Comparison of ENCODE assay signal across 9 cellular contexts in the genomic region with DNA sequence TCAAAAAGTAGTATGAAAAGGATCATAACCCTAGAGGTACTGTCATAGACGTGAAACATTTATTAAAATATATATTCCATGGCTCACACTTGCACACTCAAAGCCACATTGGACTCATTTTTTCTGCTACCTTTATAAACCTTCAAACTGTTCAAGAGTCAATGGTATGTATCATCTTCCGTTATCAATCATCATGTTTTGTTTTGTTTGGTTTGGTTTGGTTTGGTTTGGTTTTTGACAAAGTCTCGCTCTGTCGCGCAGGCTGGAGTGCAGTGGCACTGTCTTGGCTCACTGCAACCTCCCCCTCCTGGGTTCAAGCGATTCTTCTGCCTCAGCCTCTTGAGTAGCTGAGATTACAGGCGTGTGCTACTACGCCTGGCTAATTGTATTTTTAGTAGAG. TPM values are rescaled to one million over a fixed set of nuclear protein-coding genes. Genes with fewer than 3 reads are reported as not detected.
DNase-seq lines count a peak whose midpoint lies in the region; ATAC-seq, FAIRE-seq and TF ChIP-seq lines count a peak whose summit lies in the region.
"Had no signal": no experiment of that assay in that cellular context is flagged by ENCODE, and none has a peak within 500 bp of the region (broad histone marks: within the 10 kb centered on the region; RNA-seq: fewer than 3 reads in every experiment).

No MANE protein-coding gene starts in this region.

- SMC1A ChIA-PET in GM12878 (lab: Charles Lee; ENCODE audit: uncharacterized antibody, unreplicated experiment) = interaction anchor here (1.1 to 2.2 kb wide), 7 partner anchors 9 to 312 kb away, joined by 3 to 8 read pairs (median 6); no protein-coding TSS in a partner anchor

- peak overlapping the region; percentile 94 for H3K9ac ChIP-seq in GM12878 (ENCODE audit: control insufficient read depth, insufficient read depth, low read length)
- no peak overlapping the region for H3K9ac ChIP-seq in neural cell (ENCODE audit: low read length)

- H3K36me3 ChIP-seq in ACC112 (ENCODE audit: insufficient read depth, low read length) = no peaks in the 10 kb centered on the region
- peaks cover 0 to 3% of the 10 kb centered on the region in 2 experiments; a peak in 1 of 4 replicates for H3K36me3 ChIP-seq in GM12878 (ENCODE audit: control insufficient read depth in 2 of 2, insufficient read depth in 2 of 2, low read length in 1 of 2)
- H3K36me3 ChIP-seq in neural cell (ENCODE audit: insufficient read depth, low read length) = no peaks in the 10 kb centered on the region

- no peaks in the 10 kb centered on the region for H3K9me2 ChIP-seq in neural cell (ENCODE audit: insufficient read depth, low read length)

- H3K9me3 ChIP-seq in GM12878 (replicated peaks; ENCODE audit: control insufficient read depth, insufficient read depth, low read length) (no peaks in the 10 kb centered on the region), neural cell (ENCODE audit: low read length) (no peaks in the 10 kb centered on the region)

- H3K27me3 ChIP-seq in ACC112 (ENCODE audit: insufficient read depth, low read length) (0 out of 2 replicates have a peak, but pooled peaks cover 8% of the 10 kb centered on the region), GM12878 (replicated peaks in 1 of 2; ENCODE audit: control insufficient read depth in 2 of 2, insufficient read depth in 2 of 2, low read length in 1 of 2) (no peaks in the 10 kb centered on the region), neural cell (ENCODE audit: insufficient read depth, low read depth, low read length) (no peaks in the 10 kb centered on the region)

- TF ChIP-seq EP300 in GM12878 (IDR thresholded peaks at IDR 0.05; ENCODE audit: borderline replicate concordance in 1 of 2, control insufficient read depth in 1 of 2, low read depth in 2 of 2, low read length in 2 of 2) = no peak
- TF ChIP-seq EP300 in neural cell (conservative IDR thresholded peaks at IDR 0.05; ENCODE audit: poor library complexity, severe bottlenecking) = no peak

- peaks cover 27% of the 10 kb centered on the region for H3K4me1 ChIP-seq in ACC112 (ENCODE audit: control insufficient read depth, insufficient read depth, low read length, unreplicated experiment)
- peaks cover 24% of the 10 kb centered on the region for H3K4me1 ChIP-seq in GM12878 (ENCODE audit: control insufficient read depth, insufficient read depth, low read length)

- H3K4me3 ChIP-seq in ACC112 (ENCODE audit: low read depth, low read length) (peak overlapping the region; percentile 91), GM12878 (peak overlapping the region; percentile 100), neural cell (ENCODE audit: low read length) (peak overlapping the region; percentile 75)

- RAD21 ChIA-PET in GM12878 (lab: Charles Lee; ENCODE audit: unreplicated experiment) = interaction anchor here (1.1 to 6.0 kb wide), 9 partner anchors 7 to 203 kb away, joined by 3 to 50 read pairs (median 5); a partner anchor contains a TSS

- FAIRE-seq in GM12878 (lab: Jason Lieb, UNC) = peak; percentile 57

- TF ChIP-seq POLR2A in GM12878 (IDR thresholded peaks at IDR 0.05; ENCODE audit: low read depth, low read length) = no peak

- CTCF ChIA-PET in GM12878 (lab: Yijun Ruan, JAX) = interaction anchor here (0.7 to 3.4 kb wide), 6 partner anchors 10 to 291 kb away, joined by 3 to 17 read pairs (median 6); a partner anchor contains a TSS

- POLR2A ChIA-PET in GM12878 (lab: Charles Lee) = interaction anchor here (1.2 to 6.8 kb wide), 6 partner anchors 8 to 150 kb away, joined by 3 to 59 read pairs (median 6); a partner anchor contains a TSS

- H4K20me1 ChIP-seq in GM12878 (ENCODE audit: control insufficient read depth, insufficient read depth) (no peaks in the 10 kb centered on the region), neural cell (ENCODE audit: insufficient read depth) (no peaks in the 10 kb centered on the region)

- ATAC-seq in GM12878 (peak; percentile 42), HG02840 (IDR thresholded peaks at IDR 0.05; ENCODE audit: low FRiP score, unreplicated experiment) (no peak), GM21619 (IDR thresholded peaks at IDR 0.05; ENCODE audit: unreplicated experiment) (no peak)

- TF ChIP-seq RAD21 in GM12878 (IDR thresholded peaks at IDR 0.05; ENCODE audit: insufficient read depth, low read depth, low read length) (no peak), neural cell (conservative IDR thresholded peaks at IDR 0.05) (no peak)

- intact Hi-C loops in GM12878 (cut with micrococcal nuclease; ENCODE audit: unreplicated experiment) = loop anchor here (1.0 to 10.0 kb wide), 3 partner anchors 26 to 313 kb away; a partner anchor contains a TSS

- H3K4me2 ChIP-seq in GM12878 (ENCODE audit: control insufficient read depth, insufficient read depth) (peak overlapping the region; percentile 68), neural cell (ENCODE audit: low read length) (peak overlapping the region; percentile 53)

- peak; percentile 39 for DNase-seq in NAMALWA (ENCODE audit: low spot score)
- no peak for DNase-seq in GM12878 (ENCODE audit: low read depth, low spot score)
- DNase-seq in pons (ENCODE audit: low spot score) = no peak
- DNase-seq in amniotic stem cell (lab: John Stamatoyannopoulos, UW) = no peak
- DNase-seq: NCI-H1417 treated with DMSO at 0.1 percent for 48 hours had no signal

- H3K79me2 ChIP-seq in ACC112 (ENCODE audit: control insufficient read depth, insufficient read depth, low read length, unreplicated experiment) = peaks cover 23% of the 10 kb centered on the region
- H3K79me2 ChIP-seq in GM12878 (ENCODE audit: control insufficient read depth, insufficient read depth, low read length) = peaks cover 65% of the 10 kb centered on the region
- H3K79me2 ChIP-seq in neural cell (replicated peaks; ENCODE audit: insufficient read depth, low read length) = peaks cover 14% of the 10 kb centered on the region

- in situ Hi-C loops in GM12878 (cut with MboI) = no loop called here

- no peak for TF ChIP-seq CTCF in GM12878 (IDR thresholded peaks at IDR 0.05 in 2 of 3, conservative IDR thresholded peaks at IDR 0.05 in 1 of 3; ENCODE audit: control insufficient read depth in 2 of 3, extremely low read depth in 1 of 3, insufficient read depth in 1 of 3, low read depth in 3 of 3, low read length in 3 of 3)
- no peak for TF ChIP-seq CTCF in neural cell (IDR thresholded peaks at IDR 0.05; ENCODE audit: poor library complexity, severe bottlenecking)

- H2AFZ ChIP-seq in ACC112 (ENCODE audit: low read length, unreplicated experiment) = no peak overlapping the region
- H2AFZ ChIP-seq in GM12878 (ENCODE audit: control insufficient read depth, low read depth, low read length) = no peak overlapping the region
- no peak overlapping the region for H2AFZ ChIP-seq in neural cell (ENCODE audit: low read depth, low read length)

- no peak overlapping the region for H3K27ac ChIP-seq in ACC112 (ENCODE audit: low read depth, low read length)
- peak overlapping the region; percentile 96 for H3K27ac ChIP-seq in GM12878 (ENCODE audit: control insufficient read depth, insufficient read depth)
- no peak overlapping the region for H3K27ac ChIP-seq in neural cell (ENCODE audit: low read length)

- no peaks in the 10 kb centered on the region for H3F3A ChIP-seq in neural cell (ENCODE audit: insufficient read depth, low read length, poor library complexity, severe bottlenecking)

- WGBS in GM12878 (ENCODE audit: insufficient coverage, insufficient replicate concordance, low lambda C conversion rate, missing lambda C conversion rate) = 0% methylated on average over 8 of the region's 8 CpGs

- no TSS peak for BruUV-seq in GM12878 (replicated peaks; lab: Mats Ljungman, UMichigan)

TF ChIP-seq in GM12878, 131 proteins besides CTCF, POLR2A, EP300 and RAD21 (continues in another document):
- TF ChIP-seq IRF4 (IDR thresholded peaks at IDR 0.05; ENCODE audit: low read depth, low read length) = peak; percentile 48; the same call in 1 of the 2 replicates

TF ChIP-seq in neural cell, 6 proteins besides CTCF, POLR2A, EP300 and RAD21 (continues in another document):
- TF ChIP-seq POLR2AphosphoS5 (IDR thresholded peaks at IDR 0.05) = no peak

RNA-seq across cellular contexts. Expression of a gene that starts 1.8 kb away (rescaled TPM):
- total RNA-seq in GM12878 (2013; cell fraction: nucleolus; rRNA removed) = 126 and 141 TPM in 2 replicates
- total RNA-seq in GM12878 (2014; rRNA removed) = 13.6 and 15.9 TPM in 2 replicates
- 17.8 and 20.4 TPM in 2 replicates for total RNA-seq in GM12878 (2014; rRNA removed; fragmentation: Illumina TruSeq; extraction: Trizol)
- total RNA-seq in GM12878 (2021) = 57.7 and 64.7 TPM in 2 replicates
- polyA plus RNA-seq in GM12878 (2011; ENCODE audit: low read depth) = 70.8 TPM
- 99.7 and 143 TPM in 2 replicates for polyA plus RNA-seq in GM12878 (2011; rRNA removed)
- 30.3 and 40.8 TPM in 2 replicates for polyA plus RNA-seq in GM12878 (2011; cell fraction: cytosol; rRNA removed)
- 41.7 and 46.0 TPM in 2 replicates for polyA plus RNA-seq in GM12878 (2011; cell fraction: nucleus; rRNA removed)
- 47.7 and 70.7 TPM in 2 replicates for polyA plus RNA-seq in GM12878 (2012)
- polyA plus RNA-seq in GM12878 (2014; fragmentation: Illumina TruSeq; extraction: Trizol) = 76.6 and 99.0 TPM in 2 replicates
- 10 to 100 TPM in 1 of 2 experiments, 1 to 10 TPM in 1; 8.5 to 23.3 TPM for polyA plus RNA-seq in GM12878 (2014; fragmentation: Nextera tagmentation; extraction: Ambion mirVana)
- 29.1 and 51.4 TPM in 2 replicates for polyA plus RNA-seq in GM12878 (2014; rRNA removed)
- polyA plus RNA-seq in GM12878 (2016; fragmentation: Nextera tagmentation; extraction: Ambion mirVana) = 10 to 100 TPM; 66.1 to 67.4 TPM
- polyA minus RNA-seq in GM12878 (2011; rRNA and poly(A)+ RNA removed) = 41.2 and 93.3 TPM in 2 replicates
- polyA minus RNA-seq in GM12878 (2011; cell fraction: cytosol; rRNA and poly(A)+ RNA removed) = 18.4 and 19.6 TPM in 2 replicates
- 16.2 and 23.5 TPM in 2 replicates for polyA minus RNA-seq in GM12878 (2011; cell fraction: nucleus; rRNA and poly(A)+ RNA removed)
- polyA plus RNA-seq in neural cell = 3.2 and 10.3 TPM in 2 replicates
- 12.9 and 14.5 TPM in 2 replicates for polyA minus RNA-seq in neural cell

RNA-seq across cellular contexts. Expression of a gene that starts 34.6 kb away (rescaled TPM):
- total RNA-seq in GM12878 (2013; cell fraction: nucleolus; rRNA removed) = 35.3 and 38.4 TPM in 2 replicates
- total RNA-seq in GM12878 (2014; rRNA removed) (37.3 and 44.5 TPM in 2 replicates), GM12878 (2014; rRNA removed; fragmentation: Illumina TruSeq; extraction: Trizol) (30.0 and 32.4 TPM in 2 replicates), GM12878 (2021) (22.7 and 26.9 TPM in 2 replicates)
- polyA plus RNA-seq in GM12878 (2011; ENCODE audit: low read depth) = 28.8 TPM
- polyA plus RNA-seq in GM12878 (2011; rRNA removed) (31.4 and 37.4 TPM in 2 replicates), GM12878 (2014; fragmentation: Illumina TruSeq; extraction: Trizol) (27.3 and 37.5 TPM in 2 replicates), GM12878 (2014; fragmentation: Nextera tagmentation; extraction: Ambion mirVana) (10 to 100 TPM; 15.0 to 23.3 TPM), GM12878 (2014; rRNA removed) (27.2 and 31.1 TPM in 2 replicates), GM12878 (2016; fragmentation: Nextera tagmentation; extraction: Ambion mirVana) (10 to 100 TPM; 49.8 to 55.1 TPM), neural cell (0.38 and 6.0 TPM in 2 replicates)
- 32.9 and 43.8 TPM in 2 replicates for polyA plus RNA-seq in GM12878 (2011; cell fraction: cytosol; rRNA removed)
- 13.2 and 14.8 TPM in 2 replicates for polyA plus RNA-seq in GM12878 (2011; cell fraction: nucleus; rRNA removed)
- polyA plus RNA-seq in GM12878 (2012) = 30.3 and 41.4 TPM in 2 replicates
- 43.3 and 51.9 TPM in 2 replicates for polyA minus RNA-seq in GM12878 (2011; rRNA and poly(A)+ RNA removed)
- polyA minus RNA-seq in GM12878 (2011; cell fraction: cytosol; rRNA and poly(A)+ RNA removed) = 15.5 and 18.2 TPM in 2 replicates
- 8.2 and 10.6 TPM in 2 replicates for polyA minus RNA-seq in GM12878 (2011; cell fraction: nucleus; rRNA and poly(A)+ RNA removed)
- 2.1 and 2.4 TPM in 2 replicates for polyA minus RNA-seq in neural cell
